Comparison of ENCODE assay signal across 2 cellular contexts in the genomic region with DNA sequence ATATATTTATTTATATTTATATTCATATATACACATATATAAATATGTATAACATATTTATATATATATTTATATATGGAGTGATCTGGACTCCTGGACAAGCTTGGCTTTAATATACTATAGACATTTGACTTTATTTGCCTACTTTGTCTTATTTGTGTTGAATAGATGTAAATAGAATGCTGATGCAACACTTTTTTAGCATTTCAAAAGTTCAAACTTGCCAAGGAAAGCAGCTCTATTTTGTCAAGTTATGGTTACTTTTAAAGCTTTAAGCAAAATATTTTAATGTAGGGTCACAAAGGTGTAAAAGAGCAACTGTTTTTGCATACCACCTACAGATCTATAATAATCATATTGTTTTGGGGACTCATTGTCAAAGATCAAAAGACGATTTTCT.
TF ChIP-seq lines count a peak whose summit lies in the region.

No MANE protein-coding gene starts in this region.

TF ChIP-seq in GM23338, 12 proteins besides CTCF, POLR2A, EP300 and RAD21 (continued from another document):
- TF ChIP-seq, protein P1, sequence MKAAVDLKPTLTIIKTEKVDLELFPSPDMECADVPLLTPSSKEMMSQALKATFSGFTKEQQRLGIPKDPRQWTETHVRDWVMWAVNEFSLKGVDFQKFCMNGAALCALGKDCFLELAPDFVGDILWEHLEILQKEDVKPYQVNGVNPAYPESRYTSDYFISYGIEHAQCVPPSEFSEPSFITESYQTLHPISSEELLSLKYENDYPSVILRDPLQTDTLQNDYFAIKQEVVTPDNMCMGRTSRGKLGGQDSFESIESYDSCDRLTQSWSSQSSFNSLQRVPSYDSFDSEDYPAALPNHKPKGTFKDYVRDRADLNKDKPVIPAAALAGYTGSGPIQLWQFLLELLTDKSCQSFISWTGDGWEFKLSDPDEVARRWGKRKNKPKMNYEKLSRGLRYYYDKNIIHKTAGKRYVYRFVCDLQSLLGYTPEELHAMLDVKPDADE (IDR thresholded peaks at IDR 0.05), result no peak
- TF ChIP-seq CREB1 (CRISPR knock-in tag; IDR thresholded peaks at IDR 0.05; ENCODE audit: low read depth) (no peak), ZNF331 (CRISPR knock-in tag; IDR thresholded peaks at IDR 0.05; ENCODE audit: low read depth) (no peak)
TF ChIP-seq in GM23338: peak in this region for 0.

TF ChIP-seq in H1, 55 proteins besides CTCF, POLR2A, EP300 and RAD21 (continued from another document):
- TF ChIP-seq POLR2AphosphoS5 (IDR thresholded peaks at IDR 0.05; ENCODE audit: low read depth, low read length), result no peak
- 0 out of 2 replicates have a peak, but pooled peaks have one; percentile 45 for TF ChIP-seq CEBPB (IDR thresholded peaks at IDR 0.05; ENCODE audit: low read depth, low read length)
- no peak for TF ChIP-seq KDM5A (IDR thresholded peaks at IDR 0.05; ENCODE audit: low read length)
- peak; percentile 30; the same call in 1 of the 2 replicates for TF ChIP-seq MAFK (IDR thresholded peaks at IDR 0.05; ENCODE audit: low read depth, low read length)
- TF ChIP-seq BACH1 (IDR thresholded peaks at IDR 0.05; ENCODE audit: low read length), result no peak
TF ChIP-seq in H1: peak in this region for 2.
